28 cellular contexts compared by ENCODE assay signal in genomic region chr9:1120500-1120899, GRCh38.
"Had no signal": no experiment of that assay in that cellular context is flagged by ENCODE, and none has a peak within 500 bp of the region (broad histone marks: within the 10 kb centered on the region; RNA-seq: fewer than 3 reads in every experiment).

No MANE protein-coding gene starts in this region.

- H3K9me3 Mint-ChIP-seq: natural killer cell treated with Interleukin-12 subunit alpha and Interleukin-12 subunit beta and Interleukin-15 and Interleukin-18, amount 100 ng/mL, for 72 hours; neural crest cell; stimulated activated naive CD8-positive, alpha-beta T cell treated with anti-CD3 and anti-CD28 coated beads, Interleukin-15, Interleukin-2, amounts not matched to agents 100 ng/mL and 50 ng/mL, for 24 hours had no signal

- H3K4me3 Mint-ChIP-seq: natural killer cell treated with Interleukin-12 subunit alpha and Interleukin-12 subunit beta and Interleukin-15 and Interleukin-18, amount 100 ng/mL, for 72 hours; nephron progenitor cell; neural crest cell; stimulated activated effector memory CD8-positive, alpha-beta T cell treated with anti-CD3 and anti-CD28 coated beads, Interleukin-12 subunit alpha, Interleukin-12 subunit beta, amount 100 ng/mL, for 72 hours; stimulated activated naive B cell treated with anti-CD40 and anti-IgM and Interleukin-4, amounts not matched to agents 10 μg/mL and 1 μg/mL and 100 μg/mL, for 72 hours; stimulated activated naive CD8-positive, alpha-beta T cell treated with anti-CD3 and anti-CD28 coated beads, Interleukin-15, Interleukin-2, amounts not matched to agents 100 ng/mL and 50 ng/mL, for 24 hours had no signal

- H3K4me1 ChIP-seq: pancreas, psoas muscle, right lobe of liver, sigmoid colon, stomach, thyroid gland, tibial nerve, upper lobe of left lung, vagina had no signal

- H3K27ac Mint-ChIP-seq: natural killer cell treated with Interleukin-12 subunit alpha and Interleukin-12 subunit beta and Interleukin-15 and Interleukin-18, amount 100 ng/mL, for 72 hours; nephron progenitor cell; progenitor cell of endocrine pancreas; stimulated activated effector memory CD8-positive, alpha-beta T cell treated with anti-CD3 and anti-CD28 coated beads, Interleukin-12 subunit alpha, Interleukin-12 subunit beta, amount 100 ng/mL, for 72 hours; stimulated activated naive B cell treated with anti-CD40 and anti-IgM and Interleukin-4, amounts not matched to agents 10 μg/mL and 1 μg/mL and 100 μg/mL, for 72 hours; stimulated activated naive CD8-positive, alpha-beta T cell treated with anti-CD3 and anti-CD28 coated beads, Interleukin-15, Interleukin-2, amounts not matched to agents 100 ng/mL and 50 ng/mL, for 24 hours had no signal

- H3K9me3 ChIP-seq: neutrophil, pancreas, psoas muscle, right lobe of liver, sigmoid colon, stomach, thoracic aorta, thyroid gland, tibial nerve, upper lobe of left lung, vagina had no signal

- H3K27me3 ChIP-seq: neutrophil, pancreas, right lobe of liver, sigmoid colon, thyroid gland, tibial nerve, upper lobe of left lung, vagina had no signal

- H3K36me3 Mint-ChIP-seq: natural killer cell treated with Interleukin-12 subunit alpha and Interleukin-12 subunit beta and Interleukin-15 and Interleukin-18, amount 100 ng/mL, for 72 hours; stimulated activated effector memory CD8-positive, alpha-beta T cell treated with anti-CD3 and anti-CD28 coated beads, Interleukin-12 subunit alpha, Interleukin-12 subunit beta, amount 100 ng/mL, for 72 hours; stimulated activated naive B cell treated with anti-CD40 and anti-IgM and Interleukin-4, amounts not matched to agents 10 μg/mL and 1 μg/mL and 100 μg/mL, for 72 hours had no signal

- H3K36me3 ChIP-seq: neutrophil, pancreas, right lobe of liver, sigmoid colon, stomach, thoracic aorta, thyroid gland, tibial nerve, upper lobe of left lung, vagina had no signal

- H3K4me1 Mint-ChIP-seq: nephron progenitor cell; neural crest cell; stimulated activated effector memory CD8-positive, alpha-beta T cell treated with anti-CD3 and anti-CD28 coated beads, Interleukin-12 subunit alpha, Interleukin-12 subunit beta, amount 100 ng/mL, for 72 hours; stimulated activated naive B cell treated with anti-CD40 and anti-IgM and Interleukin-4, amounts not matched to agents 10 μg/mL and 1 μg/mL and 100 μg/mL, for 72 hours had no signal

- ATAC-seq: pancreas; psoas muscle; right cardiac atrium; right lobe of liver; stimulated activated effector memory CD8-positive, alpha-beta T cell treated with anti-CD3 and anti-CD28 coated beads, Interleukin-12 subunit alpha, Interleukin-12 subunit beta, amount 100 ng/mL, for 72 hours; stimulated activated naive B cell treated with anti-CD40 and anti-IgM and Interleukin-4, amounts not matched to agents 10 μg/mL and 1 μg/mL and 100 μg/mL, for 72 hours had no signal

- H3K27ac ChIP-seq: neutrophil, pancreas, psoas muscle, right lobe of liver, sigmoid colon, stomach, thoracic aorta, thyroid gland, tibial nerve, upper lobe of left lung, vagina had no signal

- FAIRE-seq: pancreas, small intestine, urothelium cell line had no signal

- DNase-seq: nephron progenitor cell; nucleus accumbens; pancreas; psoas muscle; right cardiac atrium; right lobe of liver; sigmoid colon; small intestine; stimulated activated CD4-positive, alpha-beta T cell treated with anti-CD3 and anti-CD28 coated beads, Interleukin-15, amount 100 ng/mL, for 24 hours; stimulated activated CD4-positive, alpha-beta T cell treated with anti-CD3 and anti-CD28 coated beads, Interleukin-2, amount 100 ng/mL, for 24 hours; stimulated activated CD4-positive, alpha-beta T cell treated with anti-CD3 and anti-CD28 coated beads, Interleukin-2, amount 100 ng/mL, for 48 hours; stimulated activated CD4-positive, alpha-beta T cell treated with anti-CD3 and anti-CD28 coated beads, Interleukin-4, amount 100 ng/mL, for 24 hours; stimulated activated naive B cell treated with anti-CD40 and anti-IgM and Interleukin-4, amounts not matched to agents 10 μg/mL and 1 μg/mL and 100 μg/mL, for 72 hours; stimulated activated naive CD4-positive, alpha-beta T cell treated with Interleukin-2 at 50 U/mL for 16 hours; stomach; thyroid gland; trophoblast cell; upper lobe of left lung had no signal

- H3K4me3 ChIP-seq: pancreas, psoas muscle, right lobe of liver, sigmoid colon, stomach, thoracic aorta, thyroid gland, tibial nerve, upper lobe of left lung, vagina had no signal

- H3K27me3 Mint-ChIP-seq: progenitor cell of endocrine pancreas had no signal
